Comparison of ENCODE assay signal across 11 cellular contexts in the genomic region with DNA sequence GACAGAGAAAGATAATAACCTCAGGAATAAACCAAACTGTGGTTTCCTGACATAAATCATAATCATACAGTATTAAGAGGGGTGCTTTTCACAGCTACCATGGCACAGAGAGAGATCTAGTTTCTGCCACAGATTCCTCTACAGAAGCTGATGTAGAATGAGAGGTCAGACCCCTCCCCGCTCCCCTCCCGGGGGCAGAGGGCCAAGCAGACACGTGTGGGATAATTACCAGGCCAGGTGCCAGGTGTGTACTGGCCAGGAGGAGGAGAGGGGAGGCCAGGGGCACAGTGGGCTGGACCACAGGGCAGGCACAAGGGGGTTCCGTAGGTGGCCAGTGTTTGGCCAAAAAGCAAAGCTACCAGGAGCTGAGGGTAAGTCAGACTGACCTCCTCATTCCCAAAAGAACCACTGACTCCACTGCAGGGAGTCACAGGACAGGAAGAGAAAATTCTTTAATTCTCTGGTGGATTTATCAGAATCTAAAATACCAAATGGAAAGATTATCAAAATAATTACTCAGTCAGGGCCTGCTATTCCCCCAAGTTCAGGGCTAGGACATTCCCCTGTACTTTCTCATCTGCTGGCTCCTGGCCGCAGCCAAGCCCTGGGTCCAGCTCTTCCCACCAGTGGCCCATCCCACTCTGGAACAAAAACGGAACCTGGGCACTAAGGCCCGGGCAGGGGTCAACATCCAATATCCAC. TPM values are rescaled to one million over a fixed set of nuclear protein-coding genes. Genes with fewer than 3 reads are reported as not detected.
DNase-seq lines count a peak whose midpoint lies in the region; ATAC-seq and TF ChIP-seq lines count a peak whose summit lies in the region.
"Had no signal": no experiment of that assay in that cellular context is flagged by ENCODE, and none has a peak within 500 bp of the region (broad histone marks: within the 10 kb centered on the region; RNA-seq: fewer than 3 reads in every experiment).

No MANE protein-coding gene starts in this region.

- H3K27me3 ChIP-seq in CD8-positive, alpha-beta T cell (ENCODE audit: insufficient read depth, low read length) = no peaks in the 10 kb centered on the region
- H3K27me3 ChIP-seq in SU-DHL-6 (ENCODE audit: low read length) = no peaks in the 10 kb centered on the region
- H3K27me3 ChIP-seq in fibroblast of lung (ENCODE audit: control insufficient read depth, insufficient read depth, low read length) = no peaks in the 10 kb centered on the region

- DNase-seq in CD8-positive, alpha-beta T cell = no peak
- peak; percentile 48 to 80 for DNase-seq in fibroblast of lung (ENCODE audit: low read depth in 2 of 2)
- no peak for DNase-seq in sciatic nerve (ENCODE audit: low spot score)
- no peak for DNase-seq in stimulated activated CD4-positive, alpha-beta T cell treated with anti-CD3 and anti-CD28 coated beads, Interleukin-4, amount 100 ng/mL, for 4 hours
- DNase-seq in NK-92 (lab: John Stamatoyannopoulos, UW; ENCODE audit: unreplicated experiment) = no peak
- no peak for DNase-seq in stimulated activated CD4-positive, alpha-beta T cell treated with anti-CD3 and anti-CD28 coated beads, Interleukin-1b, Interleukin-23, amount 100 ng/mL, for 48 hours
- no peak for DNase-seq in anterior cingulate cortex (lab: John Stamatoyannopoulos, UW)
- DNase-seq: hypothalamus; NCI-H1417 treated with DMSO at 0.1 percent for 48 hours; stimulated activated CD4-positive, alpha-beta T cell treated with anti-CD3 and anti-CD28 coated beads, Interleukin-2, amount 100 ng/mL, for 48 hours had no signal

- H3K27me3 Mint-ChIP-seq in CD8-positive, alpha-beta T cell (ENCODE audit: low read depth) = no peaks in the 10 kb centered on the region

- CTCF ChIA-PET in CD8-positive, alpha-beta T cell (lab: Charles Lee) = interaction anchor here (1.3 to 3.4 kb wide), 5 partner anchors 28 to 194 kb away, joined by 3 to 12 read pairs (median 4); no protein-coding TSS in a partner anchor

- H3K79me2 ChIP-seq in SU-DHL-6 (ENCODE audit: insufficient read depth, low read length) (no peaks in the 10 kb centered on the region), fibroblast of lung (ENCODE audit: control insufficient read depth, insufficient read depth, low read length) (peaks cover 3% of the 10 kb centered on the region)

- no peaks in the 10 kb centered on the region for H3K9me3 ChIP-seq in CD8-positive, alpha-beta T cell (ENCODE audit: low read length)
- H3K9me3 ChIP-seq in SU-DHL-6 (ENCODE audit: insufficient read depth, low read length) = no peaks in the 10 kb centered on the region
- no peaks in the 10 kb centered on the region for H3K9me3 ChIP-seq in fibroblast of lung (ENCODE audit: control insufficient read depth, insufficient read depth, low read depth, low read length)

- H2AFZ ChIP-seq in SU-DHL-6 (ENCODE audit: low read depth, low read length, severe bottlenecking) = no peak overlapping the region
- H2AFZ ChIP-seq in fibroblast of lung (ENCODE audit: low read length) = no peak overlapping the region

- no peaks in the 10 kb centered on the region for H3K9me3 Mint-ChIP-seq in CD8-positive, alpha-beta T cell

- no peak for TF ChIP-seq CTCF in CD8-positive, alpha-beta T cell (IDR thresholded peaks at IDR 0.05)
- TF ChIP-seq CTCF in SU-DHL-6 (IDR thresholded peaks at IDR 0.05; ENCODE audit: insufficient read depth, low read length, poor library complexity, severe bottlenecking) (no peak), fibroblast of lung (conservative IDR thresholded peaks at IDR 0.05 in 1 of 2, IDR thresholded peaks at IDR 0.05 in 1 of 2; ENCODE audit: low read depth in 1 of 2, low read length in 2 of 2) (no peak)

- intact Hi-C loops in CD8-positive, alpha-beta T cell (cut with DNase I, micrococcal nuclease) = no loop called here
- intact Hi-C loops in sciatic nerve (cut with DNase I) = no loop called here

- no peaks in the 10 kb centered on the region for H3F3A ChIP-seq in SU-DHL-6 (ENCODE audit: insufficient read depth)

- H3K4me2 ChIP-seq in SU-DHL-6 (ENCODE audit: low read depth, low read length, poor library complexity, severe bottlenecking) (peak overlapping the region; percentile 18), fibroblast of lung (ENCODE audit: extremely low read depth, insufficient read depth, low read length) (peak overlapping the region; percentile 92)

- H3K9me2 ChIP-seq in SU-DHL-6 (replicated peaks; ENCODE audit: insufficient read depth, low read length) = no peaks in the 10 kb centered on the region

- no peak overlapping the region for H3K27ac ChIP-seq in CD8-positive, alpha-beta T cell (ENCODE audit: low read depth, low read length)
- no peak overlapping the region for H3K27ac ChIP-seq in SU-DHL-6 (ENCODE audit: low read depth, low read length)
- peak overlapping the region; percentile 83 for H3K27ac ChIP-seq in fibroblast of lung (ENCODE audit: insufficient read depth, low read length)

- H3K4me3 ChIP-seq in CD8-positive, alpha-beta T cell (ENCODE audit: low read depth, low read length) = peak overlapping the region; percentile 15
- H3K4me3 ChIP-seq in SU-DHL-6 (ENCODE audit: insufficient read depth, low read length, poor library complexity, severe bottlenecking) = no peak overlapping the region
- H3K4me3 ChIP-seq in fibroblast of lung (replicated peaks in 1 of 4; ENCODE audit: control extremely low read depth in 1 of 4, insufficient read depth in 1 of 4, low read depth in 3 of 4, low read length in 4 of 4) = peak overlapping the region in 3 of 4 experiments; percentile 6 to 23 (median 11)

- H3K9ac ChIP-seq in SU-DHL-6 (ENCODE audit: low read length) (no peak overlapping the region), fibroblast of lung (ENCODE audit: insufficient read depth, low read length) (peak overlapping the region; percentile 48)

- no peaks in the 10 kb centered on the region for H3K36me3 ChIP-seq in CD8-positive, alpha-beta T cell (ENCODE audit: insufficient read depth, low read length)
- H3K36me3 ChIP-seq in SU-DHL-6 (ENCODE audit: low read length) (no peaks in the 10 kb centered on the region), fibroblast of lung (ENCODE audit: control insufficient read depth, insufficient read depth, low read length) (peaks cover 3% of the 10 kb centered on the region)

- H3K27ac Mint-ChIP-seq in CD8-positive, alpha-beta T cell = peak overlapping the region; percentile 86

- no peaks in the 10 kb centered on the region for H4K20me1 ChIP-seq in SU-DHL-6 (ENCODE audit: low read depth, low read length)
- no peaks in the 10 kb centered on the region for H4K20me1 ChIP-seq in fibroblast of lung (ENCODE audit: control insufficient read depth, extremely low read depth, insufficient read depth, low read length)

- ATAC-seq in CD8-positive, alpha-beta T cell = peak; percentile 12
- ATAC-seq in sciatic nerve = peak; percentile 86

- H3K4me1 ChIP-seq in CD8-positive, alpha-beta T cell (ENCODE audit: insufficient read depth, low read length) = peaks cover 42% of the 10 kb centered on the region
- peaks cover 20% of the 10 kb centered on the region for H3K4me1 ChIP-seq in fibroblast of lung (ENCODE audit: control insufficient read depth, extremely low read depth, insufficient read depth, low read length)

- POLR2A ChIA-PET in CD8-positive, alpha-beta T cell (lab: Charles Lee) = interaction anchor here (1.1 kb wide), 2 partner anchors 10 to 12 kb away, joined by 3 read pairs; no protein-coding TSS in a partner anchor

- peaks cover 21% of the 10 kb centered on the region for H3K36me3 Mint-ChIP-seq in CD8-positive, alpha-beta T cell

- H3K4me1 Mint-ChIP-seq in CD8-positive, alpha-beta T cell (ENCODE audit: low read depth) = peaks cover 57% of the 10 kb centered on the region

- peak overlapping the region; percentile 71 for H3K4me3 Mint-ChIP-seq in CD8-positive, alpha-beta T cell

RNA-seq across cellular contexts. Expression of a gene that starts 30.0 kb away (rescaled TPM):
- total RNA-seq in CD8-positive, alpha-beta T cell = 1 to 10 TPM; 6.7 to 7.8 TPM
- total RNA-seq in fibroblast of lung = 18.0 and 22.3 TPM in 2 replicates
- 20.3 and 22.2 TPM in 2 replicates for polyA plus RNA-seq in fibroblast of lung
- 13.3 and 14.1 TPM in 2 replicates for polyA plus RNA-seq in fibroblast of lung (2012)
- polyA minus RNA-seq in fibroblast of lung (ENCODE audit: low replicate concordance) = 65.9 and 70.7 TPM in 2 replicates
- 60.9 TPM for total RNA-seq in sciatic nerve

RNA-seq across cellular contexts. Expression of a gene that starts 44.6 kb away (rescaled TPM):
- total RNA-seq in CD8-positive, alpha-beta T cell = 1 to 10 TPM; 8.5 to 9.2 TPM
- 2.6 and 3.6 TPM in 2 replicates for total RNA-seq in fibroblast of lung
- 2.3 and 4.2 TPM in 2 replicates for polyA plus RNA-seq in fibroblast of lung
- polyA plus RNA-seq in fibroblast of lung (2012) = 2.1 and 3.6 TPM in 2 replicates
- polyA minus RNA-seq in fibroblast of lung (ENCODE audit: low replicate concordance) = 7.6 and 39.2 TPM in 2 replicates
- total RNA-seq in sciatic nerve = 10.0 TPM

Comparison
In these comparisons a context has a peak if more than half of its experiments do, and no peak if none do; other contexts are left out.
1. DNase-seq: peak in fibroblast of lung (2 of 2); none in CD8-positive, alpha-beta T cell (0 of 7), sciatic nerve (single experiment), stimulated activated CD4-positive, alpha-beta T cell treated with anti-CD3 and anti-CD28 coated beads, Interleukin-4, amount 100 ng/mL, for 4 hours (0 of 2), NK-92 (single experiment), stimulated activated CD4-positive, alpha-beta T cell treated with anti-CD3 and anti-CD28 coated beads, Interleukin-1b, Interleukin-23, amount 100 ng/mL, for 48 hours (single experiment) and anterior cingulate cortex (0 of 58).